9 cellular contexts compared by ENCODE assay signal in genomic region chr10:5446390-5446926, GRCh38. TPM values are rescaled to one million over a fixed set of nuclear protein-coding genes. Genes with fewer than 3 reads are reported as not detected.
DNase-seq lines count a peak whose midpoint lies in the region; ATAC-seq and TF ChIP-seq lines count a peak whose summit lies in the region.
"Had no signal": no experiment of that assay in that cellular context is flagged by ENCODE, and none has a peak within 500 bp of the region (broad histone marks: within the 10 kb centered on the region; RNA-seq: fewer than 3 reads in every experiment).

No MANE protein-coding gene starts in this region.

- H3K4me3 ChIP-seq in epithelial cell of esophagus (ENCODE audit: low read length) = peak overlapping the region; percentile 86
- peak overlapping the region; percentile 40 for H3K4me3 ChIP-seq in mucosa of descending colon

- no peaks in the 10 kb centered on the region for H3K36me3 ChIP-seq in mucosa of descending colon (ENCODE audit: low read depth)

- intact Hi-C loops in mucosa of descending colon (cut with DNase I, micrococcal nuclease) = loop anchor here in 1 of 2 donors (5.0 kb wide), 1 partner anchor 101 kb away; no protein-coding TSS in a partner anchor

- no peak for TF ChIP-seq CTCF in epithelial cell of esophagus (IDR thresholded peaks at IDR 0.05; ENCODE audit: insufficient read depth, low read depth, low read length, missing control alignments)
- no peak for TF ChIP-seq CTCF in mucosa of descending colon (IDR thresholded peaks at IDR 0.05)

- peaks cover 33% of the 10 kb centered on the region for H3K4me1 ChIP-seq in mucosa of descending colon (ENCODE audit: low read depth)

- DNase-seq in DMS53 (lab: John Stamatoyannopoulos, UW) (peak; percentile 99), NCI-H510A treated with DMSO at 0.1 percent for 48 hours (lab: John Stamatoyannopoulos, UW) (peak; percentile 80), activated T-cell treated with anti-CD3 and anti-CD28 coated beads for 1 hour (ENCODE audit: low read depth) (peak; percentile 78), epithelial cell of esophagus (ENCODE audit: low read depth) (peak; percentile 94), mucosa of descending colon (peak; percentile 95 to 99 (median 98)), cerebellum (ENCODE audit: low spot score) (no peak)
- DNase-seq in stimulated activated CD8-positive, alpha-beta memory T cell treated with anti-CD3 and anti-CD28 coated beads, Interleukin-15, amount 100 ng/mL, for 48 hours (ENCODE audit: low read depth in 2 of 2) = peak; percentile 73 to 78

- ATAC-seq in HG02759 (IDR thresholded peaks at IDR 0.05; ENCODE audit: unreplicated experiment) = peak; percentile 40
- peak; percentile 88 for ATAC-seq in mucosa of descending colon

- H3K9me3 ChIP-seq in mucosa of descending colon = no peaks in the 10 kb centered on the region

RNA-seq across cellular contexts. Expression of gene NET1, which starts 34.1 kb away (rescaled TPM):
- total RNA-seq in mucosa of descending colon (100 to 1,000 TPM; 213 to 399 (median 359) TPM), cerebellum (34.7 TPM)

RNA-seq across cellular contexts. Expression of gene TUBAL3, which starts 41.8 kb away (rescaled TPM):
- total RNA-seq in mucosa of descending colon = 10 to 100 TPM; 20.9 to 64.0 (median 38.7) TPM
- total RNA-seq in cerebellum = 0.27 TPM
- total RNA-seq: frontal cortex had no signal

RNA-seq across cellular contexts. Expression of gene CALML5, which starts 52.9 kb away (rescaled TPM):
- total RNA-seq in mucosa of descending colon (not detected), cerebellum (not detected)
- total RNA-seq: frontal cortex had no signal

Comparison
In these comparisons a context has a peak if more than half of its experiments do, and no peak if none do; other contexts are left out.
1. RNA of gene TUBAL3, which starts 41.8 kb away (total RNA-seq): 20.9 to 64.0 TPM in mucosa of descending colon; 0.27 TPM in cerebellum (single experiment); every median in the first group is over 10 times any median in the second.